ENCODE assay signal across 17 cellular contexts in genomic region chr12:47736216-47736615, GRCh38. TPM values are rescaled to one million over a fixed set of nuclear protein-coding genes. Genes with fewer than 3 reads are reported as not detected.
DNase-seq lines count a peak whose midpoint lies in the region; ATAC-seq and TF ChIP-seq lines count a peak whose summit lies in the region.
"Had no signal": no experiment of that assay in that cellular context is flagged by ENCODE, and none has a peak within 500 bp of the region (broad histone marks: within the 10 kb centered on the region; RNA-seq: fewer than 3 reads in every experiment).

No MANE protein-coding gene starts in this region.

- H3K27ac ChIP-seq in SK-N-SH (ENCODE audit: low read depth in 2 of 2, low read length in 1 of 2) = peak overlapping the region in 1 of 2 experiments; percentile 94; a peak in 2 of 4 replicates
- H3K27ac ChIP-seq in right cardiac atrium (ENCODE audit: low read length) = peak overlapping the region; percentile 82
- peak overlapping the region; percentile 90 for H3K27ac ChIP-seq in rectal smooth muscle tissue (ENCODE audit: low read depth, low read length)
- H3K27ac ChIP-seq in urinary bladder (ENCODE audit: low read depth) = peak overlapping the region; percentile 57
- H3K27ac ChIP-seq: 22Rv1, PC-9 had no signal

- H3K36me3 ChIP-seq in SK-N-SH (replicated peaks in 1 of 2; ENCODE audit: control insufficient read depth in 1 of 2, insufficient read depth in 2 of 2, low read length in 1 of 2) (no peaks in the 10 kb centered on the region), rectal smooth muscle tissue (ENCODE audit: control insufficient read depth, insufficient read depth, low read length) (no peaks in the 10 kb centered on the region), urinary bladder (ENCODE audit: insufficient read depth) (no peaks in the 10 kb centered on the region)

- no peak for TF ChIP-seq CTCF in SK-N-SH (IDR thresholded peaks at IDR 0.05)

- H3K9me3 ChIP-seq in SK-N-SH (no peaks in the 10 kb centered on the region), right cardiac atrium (ENCODE audit: control insufficient read depth, low read length) (no peaks in the 10 kb centered on the region)

- no peaks in the 10 kb centered on the region for H3K36me3 Mint-ChIP-seq in activated T-cell treated with anti-CD3 and anti-CD28 coated beads, Interleukin-2, amount 50 U/mL, for 24 hours (ENCODE audit: low read depth)
- H3K36me3 Mint-ChIP-seq: activated naive CD4-positive, alpha-beta T cell treated with anti-CD3 and anti-CD28 coated beads, Interleukin-2, amount 50 U/mL, for 24 hours; natural killer cell had no signal

- H2AFZ ChIP-seq in SK-N-SH (ENCODE audit: low read depth) = no peak overlapping the region
- H2AFZ ChIP-seq: PC-9 had no signal

- H3K27me3 ChIP-seq in SK-N-SH (ENCODE audit: insufficient read depth) (no peaks in the 10 kb centered on the region), right cardiac atrium (ENCODE audit: control insufficient read depth, insufficient read depth) (no peaks in the 10 kb centered on the region), rectal smooth muscle tissue (ENCODE audit: control insufficient read depth, insufficient read depth, low read length) (no peaks in the 10 kb centered on the region)

- no peak for TF ChIP-seq EP300 in SK-N-SH (IDR thresholded peaks at IDR 0.05; ENCODE audit: borderline replicate concordance in 1 of 2, low read depth in 1 of 2, low read length in 1 of 2)

- no peaks in the 10 kb centered on the region for H3K79me2 ChIP-seq in SK-N-SH (ENCODE audit: insufficient read depth)

- H3K4me3 ChIP-seq in SK-N-SH (ENCODE audit: low read depth in 2 of 2, low read length in 1 of 2) = no peak overlapping the region; a peak in 1 of 4 replicates
- H3K4me3 ChIP-seq in right cardiac atrium (ENCODE audit: low read length) = no peak overlapping the region
- peak overlapping the region; percentile 35 for H3K4me3 ChIP-seq in rectal smooth muscle tissue (ENCODE audit: low read length)
- no peak overlapping the region for H3K4me3 ChIP-seq in urinary bladder (ENCODE audit: low read depth, low read length)
- H3K4me3 ChIP-seq: PC-9, smooth muscle cell had no signal

- DNase-seq in SK-N-SH (peak; percentile 12), right cardiac atrium (peak in 2 of 3 donors; percentile 68 to 79), DMS 273 treated with DMSO at 0.1 percent for 48 hours (lab: John Stamatoyannopoulos, UW) (no peak), occipital lobe (lab: John Stamatoyannopoulos, UW) (no peak)
- no peak for DNase-seq in activated T-cell treated with anti-CD3 and anti-CD28 coated beads, Interleukin-2, amount 50 U/mL, for 24 hours
- DNase-seq: DND-41, natural killer cell, NCI-H1417, NCI-H526, PC-9 had no signal

- H3K4me1 Mint-ChIP-seq in activated T-cell treated with anti-CD3 and anti-CD28 coated beads, Interleukin-2, amount 50 U/mL, for 24 hours (ENCODE audit: low read depth) = peaks cover 14% of the 10 kb centered on the region

- TF ChIP-seq RAD21 in SK-N-SH (IDR thresholded peaks at IDR 0.05; ENCODE audit: low read length) = no peak

- POLR2A ChIA-PET in SK-N-SH (lab: Yijun Ruan, JAX) = interaction anchor here (1.2 to 2.1 kb wide), 7 partner anchors 19 to 92 kb away, joined by 3 to 10 read pairs (median 6); no protein-coding TSS in a partner anchor

- no peaks in the 10 kb centered on the region for H3K27me3 Mint-ChIP-seq in activated T-cell treated with anti-CD3 and anti-CD28 coated beads, Interleukin-2, amount 50 U/mL, for 24 hours
- H3K27me3 Mint-ChIP-seq: activated naive CD4-positive, alpha-beta T cell treated with anti-CD3 and anti-CD28 coated beads, Interleukin-2, amount 50 U/mL, for 24 hours had no signal

- H3K9me2 ChIP-seq in SK-N-SH = no peaks in the 10 kb centered on the region

- ATAC-seq in SK-N-SH treated with all-trans-retinoic acid at 6 μM for 48 hours = no peak
- ATAC-seq in right cardiac atrium = no peak
- ATAC-seq: natural killer cell had no signal

- H3K9ac ChIP-seq in SK-N-SH = no peak overlapping the region
- no peak overlapping the region for H3K9ac ChIP-seq in rectal smooth muscle tissue (ENCODE audit: low read length)

- no peak overlapping the region for H3K4me3 Mint-ChIP-seq in activated T-cell treated with anti-CD3 and anti-CD28 coated beads, Interleukin-2, amount 50 U/mL, for 24 hours
- H3K4me3 Mint-ChIP-seq: activated naive CD4-positive, alpha-beta T cell treated with anti-CD3 and anti-CD28 coated beads, Interleukin-2, amount 50 U/mL, for 24 hours; H9; natural killer cell had no signal

- no peaks in the 10 kb centered on the region for H3K9me3 Mint-ChIP-seq in activated T-cell treated with anti-CD3 and anti-CD28 coated beads, Interleukin-2, amount 50 U/mL, for 24 hours
- H3K9me3 Mint-ChIP-seq: activated naive CD4-positive, alpha-beta T cell treated with anti-CD3 and anti-CD28 coated beads, Interleukin-2, amount 50 U/mL, for 24 hours; H9; natural killer cell had no signal

- CTCF ChIA-PET in SK-N-SH (lab: Yijun Ruan, JAX) = interaction anchor here (0.7 to 43.0 kb wide), 12 partner anchors 8 to 453 kb away, joined by 3 to 1294 read pairs (median 5); partner anchors contain the start of genes ENDOU, RAPGEF3, RPAP3 and SLC48A1

- WGBS in SK-N-SH (ENCODE audit: low lambda C conversion rate) = 79% methylated on average over 3 of the region's 4 CpGs
- WGBS in right cardiac atrium = 37% methylated on average over 4 of the region's 4 CpGs
- WGBS in urinary bladder = 69% methylated on average over 4 of the region's 4 CpGs

- H4K20me1 ChIP-seq in SK-N-SH (ENCODE audit: insufficient read depth) = no peaks in the 10 kb centered on the region

- H3K4me1 ChIP-seq in SK-N-SH (ENCODE audit: control insufficient read depth in 1 of 2, insufficient read depth in 2 of 2, low read depth in 1 of 2, low read length in 1 of 2) = peaks cover 12 to 55% of the 10 kb centered on the region in 2 experiments; a peak in 2 of 4 replicates
- H3K4me1 ChIP-seq in right cardiac atrium (ENCODE audit: control insufficient read depth, insufficient read depth, low read length) = peaks cover 41% of the 10 kb centered on the region
- peaks cover 20% of the 10 kb centered on the region for H3K4me1 ChIP-seq in rectal smooth muscle tissue (ENCODE audit: control insufficient read depth, insufficient read depth, low read length)
- H3K4me1 ChIP-seq in urinary bladder (ENCODE audit: insufficient read depth) = no peaks in the 10 kb centered on the region

- H3K4me2 ChIP-seq in SK-N-SH = no peak overlapping the region
- H3K4me2 ChIP-seq: PC-9, smooth muscle cell had no signal

- H3K27ac Mint-ChIP-seq in activated T-cell treated with anti-CD3 and anti-CD28 coated beads, Interleukin-2, amount 50 U/mL, for 24 hours = no peak overlapping the region
- H3K27ac Mint-ChIP-seq: activated naive CD4-positive, alpha-beta T cell treated with anti-CD3 and anti-CD28 coated beads, Interleukin-2, amount 50 U/mL, for 24 hours; H9; natural killer cell had no signal

- intact Hi-C loops in right cardiac atrium (cut with DNase I) = no loop called here

- H3F3A ChIP-seq in SK-N-SH (replicated peaks; ENCODE audit: insufficient read depth) = no peaks in the 10 kb centered on the region

TF ChIP-seq in SK-N-SH, 30 proteins besides CTCF, POLR2A, EP300 and RAD21:
- TF ChIP-seq TAF1 (IDR thresholded peaks at IDR 0.05; ENCODE audit: borderline replicate concordance, low read depth, low read length) = no peak
- no peak for TF ChIP-seq CHD2 (IDR thresholded peaks at IDR 0.05; ENCODE audit: low read length, partially characterized antibody)
- TF ChIP-seq SIN3A (IDR thresholded peaks at IDR 0.05; ENCODE audit: borderline replicate concordance, low read depth, low read length) = no peak
- TF ChIP-seq NFIC (IDR thresholded peaks at IDR 0.05; ENCODE audit: borderline replicate concordance) = no peak
- TF ChIP-seq FOXM1 (IDR thresholded peaks at IDR 0.05; ENCODE audit: low read depth) = no peak
TF ChIP-seq in SK-N-SH: peak in this region for 0.

TF ChIP-seq in SK-N-SH treated with all-trans-retinoic acid at 6 μM for 48 hours, 23 proteins besides CTCF, POLR2A, EP300 and RAD21 (continues in another document):
- no peak for TF ChIP-seq TCF4 (CRISPR knock-in tag; IDR thresholded peaks at IDR 0.05; ENCODE audit: borderline replicate concordance)

RNA-seq across cellular contexts. Expression of gene ENDOU, which starts 10.9 kb away (rescaled TPM):
- polyA plus RNA-seq in SK-N-SH (2012; rRNA removed) (not detected in 2 replicates), right cardiac atrium (0.45 TPM), urinary bladder (1.4 TPM)
- not detected in 2 replicates for polyA plus RNA-seq in SK-N-SH (2012; cell fraction: cytosol; rRNA removed)
- polyA plus RNA-seq in SK-N-SH (2012; cell fraction: nucleus; rRNA removed) = not detected in 2 replicates
- total RNA-seq in right cardiac atrium (under 1 TPM; 0.28 to 0.86 (median 0.51) TPM), urinary bladder (not detected), occipital lobe (not detected)
- total RNA-seq: H9 had no signal

RNA-seq across cellular contexts. Expression of gene RAPGEF3, which starts 22.5 kb away (rescaled TPM):
- polyA plus RNA-seq in SK-N-SH (2012; rRNA removed) = 0.90 and 0.93 TPM in 2 replicates
- polyA plus RNA-seq in SK-N-SH (2012; cell fraction: cytosol; rRNA removed) = 0.23 and 0.42 TPM in 2 replicates
- polyA plus RNA-seq in SK-N-SH (2012; cell fraction: nucleus; rRNA removed) = 3.8 and 4.7 TPM in 2 replicates
- total RNA-seq in right cardiac atrium = 10 to 100 TPM; 14.1 to 28.7 (median 23.3) TPM
- 44.9 TPM for polyA plus RNA-seq in right cardiac atrium
- 17.2 TPM for total RNA-seq in urinary bladder
- polyA plus RNA-seq in urinary bladder = 38.7 TPM
- total RNA-seq in occipital lobe = 9.0 TPM

RNA-seq across cellular contexts. Expression of gene RPAP3, which starts 30.4 kb away (rescaled TPM):
- polyA plus RNA-seq in SK-N-SH (2012; rRNA removed) (6.7 and 9.3 TPM in 2 replicates), right cardiac atrium (11.9 TPM), urinary bladder (15.5 TPM)
- 11.0 and 15.7 TPM in 2 replicates for polyA plus RNA-seq in SK-N-SH (2012; cell fraction: cytosol; rRNA removed)
- 2.4 and 7.6 TPM in 2 replicates for polyA plus RNA-seq in SK-N-SH (2012; cell fraction: nucleus; rRNA removed)
- total RNA-seq in right cardiac atrium (10 to 100 TPM; 15.4 to 22.8 (median 21.3) TPM), urinary bladder (29.4 TPM), occipital lobe (24.3 TPM)

RNA-seq across cellular contexts. Expression of gene SLC48A1, which starts 36.8 kb away (rescaled TPM):
- polyA plus RNA-seq in SK-N-SH (2012; rRNA removed) = 7.3 and 8.1 TPM in 2 replicates
- polyA plus RNA-seq in SK-N-SH (2012; cell fraction: cytosol; rRNA removed) = 4.7 and 6.8 TPM in 2 replicates
- polyA plus RNA-seq in SK-N-SH (2012; cell fraction: nucleus; rRNA removed) = 13.1 and 16.1 TPM in 2 replicates
- 10 to 100 TPM; 26.5 to 30.1 (median 27.6) TPM for total RNA-seq in right cardiac atrium
- 22.0 TPM for polyA plus RNA-seq in right cardiac atrium
- 8.6 TPM for total RNA-seq in urinary bladder
- polyA plus RNA-seq in urinary bladder = 31.1 TPM
- total RNA-seq in occipital lobe = 11.1 TPM

Comparison
In these comparisons a context has a peak if more than half of its experiments do, and no peak if none do; other contexts are left out.
1. DNase-seq: peak in SK-N-SH (single experiment) and right cardiac atrium (2 of 3); none in activated T-cell treated with anti-CD3 and anti-CD28 coated beads, Interleukin-2, amount 50 U/mL, for 24 hours (single experiment), DMS 273 treated with DMSO at 0.1 percent for 48 hours (single experiment) and occipital lobe (single experiment).